Comparison of ENCODE assay signal across 28 cellular contexts in the genomic region with DNA sequence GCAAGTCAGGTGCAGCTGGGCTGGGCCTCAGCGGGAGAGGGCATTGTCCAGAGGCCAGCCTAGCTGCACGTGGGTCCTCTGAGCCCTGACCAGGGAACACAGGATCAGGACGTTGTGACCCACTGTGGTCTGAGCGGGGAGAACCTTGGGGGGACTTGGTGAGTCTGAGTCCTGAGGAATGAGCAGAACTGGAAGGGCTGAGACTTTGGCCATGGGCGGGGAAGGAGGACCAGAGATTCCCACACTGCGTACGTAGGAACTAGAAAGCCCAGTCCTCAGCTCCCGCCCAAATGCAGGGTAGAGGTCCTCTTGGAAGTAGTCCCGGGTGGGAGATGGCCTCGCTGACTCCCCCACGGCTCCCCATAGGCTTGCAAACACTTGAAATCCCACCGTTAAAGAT. TPM values are rescaled to one million over a fixed set of nuclear protein-coding genes. Genes with fewer than 3 reads are reported as not detected.
"Had no signal": no experiment of that assay in that cellular context is flagged by ENCODE, and none has a peak within 500 bp of the region (broad histone marks: within the 10 kb centered on the region; RNA-seq: fewer than 3 reads in every experiment).

No MANE protein-coding gene starts in this region.

- H3K27me3 ChIP-seq: heart left ventricle, sigmoid colon, spleen, suprapubic skin, tibial artery, upper lobe of right lung had no signal

- H3K9ac ChIP-seq: parathyroid adenoma had no signal

- H3K27ac ChIP-seq: left ventricle myocardium inferior, parathyroid adenoma, psoas muscle, sigmoid colon, suprapubic skin, thoracic aorta, tibial artery, upper lobe of right lung had no signal

- H3K4me3 ChIP-seq: heart left ventricle, left ventricle myocardium inferior, lung, mucosa of descending colon, psoas muscle, sigmoid colon, spleen, suprapubic skin, thoracic aorta, tibial artery, upper lobe of right lung had no signal

- H3K9me3 ChIP-seq: heart left ventricle, left ventricle myocardium inferior, mucosa of descending colon, psoas muscle, sigmoid colon, spleen, suprapubic skin, thoracic aorta, tibial artery, upper lobe of right lung had no signal

- H3K36me3 ChIP-seq: heart left ventricle, left ventricle myocardium inferior, sigmoid colon, spleen, suprapubic skin, thoracic aorta, tibial artery, upper lobe of right lung had no signal

- ATAC-seq: left cardiac atrium; mucosa of descending colon; naive thymus-derived CD4-positive, alpha-beta T cell; natural killer cell treated with Interleukin-12 subunit alpha and Interleukin-12 subunit beta and Interleukin-15 and Interleukin-18, amount 100 ng/mL, for 72 hours; psoas muscle; stimulated activated effector memory CD8-positive, alpha-beta T cell treated with anti-CD3 and anti-CD28 coated beads, Interleukin-12 subunit alpha, Interleukin-12 subunit beta, amount 100 ng/mL, for 72 hours; upper lobe of right lung had no signal

- H2AFZ ChIP-seq: parathyroid adenoma had no signal

- H3K79me2 ChIP-seq: parathyroid adenoma had no signal

- H3K4me1 ChIP-seq: parathyroid adenoma, psoas muscle, sigmoid colon, suprapubic skin, tibial artery, upper lobe of right lung had no signal

- DNase-seq: heart left ventricle; kidney glomerular epithelial cell; left cardiac atrium; left ventricle myocardium inferior; mesendoderm; midbrain; mucosa of descending colon; naive thymus-derived CD4-positive, alpha-beta T cell; nucleus accumbens; psoas muscle; sigmoid colon; small intestine; spleen; stimulated activated CD4-positive, alpha-beta T cell treated with anti-CD3 and anti-CD28 coated beads, Interleukin-4, amount 100 ng/mL, for 24 hours; stimulated activated naive CD4-positive, alpha-beta T cell; tibial artery; trophoblast cell; upper lobe of right lung had no signal

RNA-seq across cellular contexts. Expression of a gene that starts 42.5 kb away (rescaled TPM):
- polyA plus RNA-seq: naive thymus-derived CD4-positive, alpha-beta T cell had no signal

RNA-seq across cellular contexts. Expression of a gene that starts 55.5 kb away (rescaled TPM):
- total RNA-seq: heart left ventricle; left cardiac atrium; left ventricle myocardium inferior; lung; mucosa of descending colon; myocyte; naive thymus-derived CD4-positive, alpha-beta T cell; natural killer cell treated with Interleukin-12 subunit alpha and Interleukin-12 subunit beta and Interleukin-15 and Interleukin-18, amount 100 ng/mL, for 72 hours; osteocyte; sigmoid colon; spleen; subcutaneous adipose tissue; upper lobe of right lung had no signal
- polyA plus RNA-seq: heart left ventricle; lung; naive thymus-derived CD4-positive, alpha-beta T cell; neural cell; small intestine; spleen had no signal
